8 cellular contexts compared by ENCODE assay signal in genomic region chr4:52052475-52052780, GRCh38. TPM values are rescaled to one million over a fixed set of nuclear protein-coding genes. Genes with fewer than 3 reads are reported as not detected.
DNase-seq lines count a peak whose midpoint lies in the region; ATAC-seq and TF ChIP-seq lines count a peak whose summit lies in the region.

No MANE protein-coding gene starts in this region.

- CTCF ChIA-PET in activated CD4-positive, alpha-beta memory T cell treated with anti-CD3 and anti-CD28 coated beads, Interleukin-2, amount 10 ng/mL, durations not matched to agents 7 days and 5 days (lab: Charles Lee), result interaction anchor here (1.3 kb wide), 1 partner anchor 157 kb away, joined by 3 read pairs; no protein-coding TSS in a partner anchor

- H3K4me1 Mint-ChIP-seq in activated CD4-positive, alpha-beta memory T cell treated with anti-CD3 and anti-CD28 coated beads, Interleukin-2, amount 10 ng/mL, durations not matched to agents 7 days and 5 days, result peaks cover 16% of the 10 kb centered on the region

- no peak overlapping the region for H3K4me3 Mint-ChIP-seq in activated CD4-positive, alpha-beta memory T cell treated with anti-CD3 and anti-CD28 coated beads, Interleukin-2, amount 10 ng/mL, durations not matched to agents 7 days and 5 days

- no peaks in the 10 kb centered on the region for H3K36me3 ChIP-seq in lower lobe of right lung

- intact Hi-C loops in lower lobe of right lung (cut with DNase I), result no loop called here

- POLR2A ChIA-PET in activated CD4-positive, alpha-beta memory T cell treated with anti-CD3 and anti-CD28 coated beads, Interleukin-2, amount 10 ng/mL, durations not matched to agents 7 days and 5 days (lab: Charles Lee), result no interaction called here

- H3K27me3 Mint-ChIP-seq in activated CD4-positive, alpha-beta memory T cell treated with anti-CD3 and anti-CD28 coated beads, Interleukin-2, amount 10 ng/mL, durations not matched to agents 7 days and 5 days, result peaks cover 53% of the 10 kb centered on the region

- H3K4me1 ChIP-seq in lower lobe of right lung, result peaks cover 12% of the 10 kb centered on the region

- ATAC-seq in GM18867 (IDR thresholded peaks at IDR 0.05; ENCODE audit: unreplicated experiment) (peak; percentile 67), HG02840 (IDR thresholded peaks at IDR 0.05; ENCODE audit: low FRiP score, unreplicated experiment) (peak; percentile 73), lower lobe of right lung (peak; percentile 64 to 82)

- peak overlapping the region; percentile 29 for H3K27ac ChIP-seq in lower lobe of right lung

- H3K4me3 ChIP-seq in astrocyte of the spinal cord (ENCODE audit: low read depth, low read length) (peak overlapping the region; percentile 67), lower lobe of right lung (peak overlapping the region; percentile 63)

- peaks cover 16% of the 10 kb centered on the region for H3K27me3 ChIP-seq in lower lobe of right lung (ENCODE audit: low read depth)

- no peaks in the 10 kb centered on the region for H3K36me3 Mint-ChIP-seq in activated CD4-positive, alpha-beta memory T cell treated with anti-CD3 and anti-CD28 coated beads, Interleukin-2, amount 10 ng/mL, durations not matched to agents 7 days and 5 days (ENCODE audit: low read depth)

- in situ Hi-C loops in astrocyte of the spinal cord (cut with HindIII; ENCODE audit: low sequenced_read_pairs), result no loop called here

- H3K9me3 ChIP-seq in lower lobe of right lung, result no peaks in the 10 kb centered on the region

- DNase-seq in astrocyte of the spinal cord (ENCODE audit: low read depth, low spot score) (peak; percentile 22), lower lobe of right lung (no peak), dedifferentiated amniotic fluid mesenchymal stem cell (ENCODE audit: extremely low spot score) (no peak), 8988T (no peak), NCI-H82 treated with DMSO at 0.1 percent for 48 hours (lab: John Stamatoyannopoulos, UW; ENCODE audit: unreplicated experiment) (no peak)
- DNase-seq in activated CD4-positive, alpha-beta memory T cell treated with anti-CD3 and anti-CD28 coated beads, Interleukin-2, amount 10 ng/mL, durations not matched to agents 7 days and 5 days, result no peak

- H3K9me3 Mint-ChIP-seq in activated CD4-positive, alpha-beta memory T cell treated with anti-CD3 and anti-CD28 coated beads, Interleukin-2, amount 10 ng/mL, durations not matched to agents 7 days and 5 days, result no peaks in the 10 kb centered on the region

- TF ChIP-seq CTCF in astrocyte of the spinal cord (IDR thresholded peaks at IDR 0.05; ENCODE audit: low read depth, low read length) (no peak), lower lobe of right lung (IDR thresholded peaks at IDR 0.05) (no peak)

- H3K27ac Mint-ChIP-seq in activated CD4-positive, alpha-beta memory T cell treated with anti-CD3 and anti-CD28 coated beads, Interleukin-2, amount 10 ng/mL, durations not matched to agents 7 days and 5 days, result no peak overlapping the region

RNA-seq across cellular contexts. Expression of gene SPATA18, which starts 1.3 kb away (rescaled TPM):
- total RNA-seq in lower lobe of right lung, result 24.7 TPM
- total RNA-seq in activated CD4-positive, alpha-beta memory T cell treated with anti-CD3 and anti-CD28 coated beads, Interleukin-2, amount 10 ng/mL, durations not matched to agents 7 days and 5 days, result under 1 TPM; 0.10 to 0.48 TPM

RNA-seq across cellular contexts. Expression of gene SGCB, which starts 14.3 kb away (rescaled TPM):
- total RNA-seq in lower lobe of right lung, result 23.3 TPM
- total RNA-seq in activated CD4-positive, alpha-beta memory T cell treated with anti-CD3 and anti-CD28 coated beads, Interleukin-2, amount 10 ng/mL, durations not matched to agents 7 days and 5 days, result 10 to 100 TPM; 15.6 TPM

RNA-seq across cellular contexts. Expression of gene LRRC66, which starts 32.3 kb away (rescaled TPM):
- total RNA-seq in lower lobe of right lung, result 0.21 TPM
- total RNA-seq in activated CD4-positive, alpha-beta memory T cell treated with anti-CD3 and anti-CD28 coated beads, Interleukin-2, amount 10 ng/mL, durations not matched to agents 7 days and 5 days, result under 1 TPM; 0.28 to 0.30 TPM

Comparison
In these comparisons a context has a peak if more than half of its experiments do, and no peak if none do; other contexts are left out.
1. RNA of gene SPATA18, which starts 1.3 kb away (total RNA-seq): 24.7 TPM in lower lobe of right lung (single experiment); 0.10 to 0.48 TPM in activated CD4-positive, alpha-beta memory T cell treated with anti-CD3 and anti-CD28 coated beads, Interleukin-2, amount 10 ng/mL, durations not matched to agents 7 days and 5 days; every median in the first group is over 10 times any median in the second.
2. Peak in every context shown above with its lines, with median percentiles within 50 percentile points of each other: ATAC-seq.